In genomic region chr6:44528716-44529115, GRCh38 we compare ENCODE assay signal across 19 cellular contexts.
A peak's percentile ranks its signal among the peaks of the same experiment; 100 is the strongest.
DNase-seq lines count a peak whose midpoint lies in the region; ATAC-seq and TF ChIP-seq lines count a peak whose summit lies in the region.
"Had no signal": no experiment of that assay in that cellular context is flagged by ENCODE, and none has a peak within 500 bp of the region (broad histone marks: within the 10 kb centered on the region; RNA-seq: fewer than 3 reads in every experiment).

No MANE protein-coding gene starts in this region.

- H3K9me3 Mint-ChIP-seq in activated CD4-positive, alpha-beta T cell treated with anti-CD3 and anti-CD28 coated beads, Interleukin-2, amount 10 ng/mL, durations not matched to agents 24 days and 14 days, result no peaks in the 10 kb centered on the region
- no peaks in the 10 kb centered on the region for H3K9me3 Mint-ChIP-seq in endodermal cell
- H3K9me3 Mint-ChIP-seq in neural crest cell, result no peaks in the 10 kb centered on the region
- H3K9me3 Mint-ChIP-seq in activated T-cell treated with anti-CD3 and anti-CD28 coated beads, Interleukin-2, amount 50 U/mL, for 4 hours, result no peaks in the 10 kb centered on the region
- H3K9me3 Mint-ChIP-seq: CD8-positive, alpha-beta T cell had no signal

- H3K36me3 ChIP-seq in endodermal cell (ENCODE audit: control insufficient read depth, insufficient read depth, low read length) (no peaks in the 10 kb centered on the region), body of pancreas (replicated peaks in 1 of 2; ENCODE audit: insufficient read depth in 1 of 2, low read depth in 2 of 2) (no peaks in the 10 kb centered on the region), stomach (no peaks in the 10 kb centered on the region)
- H3K36me3 ChIP-seq: BLaER1 had no signal

- TF ChIP-seq CTCF in endodermal cell (conservative IDR thresholded peaks at IDR 0.05) (no peak), neural crest cell (conservative IDR thresholded peaks at IDR 0.05) (no peak), body of pancreas (IDR thresholded peaks at IDR 0.05) (no peak), stomach (IDR thresholded peaks at IDR 0.05) (no peak)

- H3K27me3 ChIP-seq in endodermal cell (ENCODE audit: control insufficient read depth, insufficient read depth, low read length, poor library complexity, severe bottlenecking) (no peaks in the 10 kb centered on the region), body of pancreas (no peaks in the 10 kb centered on the region), stomach (peaks cover 0 to 31% (median 0%) of the 10 kb centered on the region in 3 donors)
- H3K27me3 ChIP-seq: BLaER1 had no signal

- no peak overlapping the region for H3K4me3 ChIP-seq in endodermal cell (ENCODE audit: low read length)
- H3K4me3 ChIP-seq in body of pancreas, result no peak overlapping the region
- no peak overlapping the region for H3K4me3 ChIP-seq in stomach
- H3K4me3 ChIP-seq: BLaER1 had no signal

- intact Hi-C loops in activated CD4-positive, alpha-beta T cell treated with anti-CD3 and anti-CD28 coated beads, Interleukin-2, amount 10 ng/mL, durations not matched to agents 24 days and 14 days (cut with micrococcal nuclease), result no loop called here
- intact Hi-C loops in body of pancreas (cut with DNase I), result no loop called here
- intact Hi-C loops in stomach (cut with DNase I; ENCODE audit: low total_unique reads), result no loop called here
- intact Hi-C loops in head of caudate nucleus (cut with DNase I), result no loop called here

- no peak for TF ChIP-seq POLR2A in body of pancreas (IDR thresholded peaks at IDR 0.05)
- TF ChIP-seq POLR2A in stomach (IDR thresholded peaks at IDR 0.05), result no peak

- H3K4me1 ChIP-seq in endodermal cell (ENCODE audit: control insufficient read depth, insufficient read depth, low read length) (peaks cover 13% of the 10 kb centered on the region), body of pancreas (no peaks in the 10 kb centered on the region), stomach (no peaks in the 10 kb centered on the region)
- H3K4me1 ChIP-seq: Caco-2 had no signal

- no peaks in the 10 kb centered on the region for H3K36me3 Mint-ChIP-seq in activated CD4-positive, alpha-beta T cell treated with anti-CD3 and anti-CD28 coated beads, Interleukin-2, amount 10 ng/mL, durations not matched to agents 24 days and 14 days (ENCODE audit: low read depth)
- H3K36me3 Mint-ChIP-seq in endodermal cell (ENCODE audit: low read depth) (no peaks in the 10 kb centered on the region), neural crest cell (ENCODE audit: low read depth) (peaks cover 4% of the 10 kb centered on the region)
- no peaks in the 10 kb centered on the region for H3K36me3 Mint-ChIP-seq in activated T-cell treated with anti-CD3 and anti-CD28 coated beads, Interleukin-2, amount 50 U/mL, for 4 hours (ENCODE audit: insufficient read depth)
- H3K36me3 Mint-ChIP-seq: CD4-positive, CD25-positive, alpha-beta regulatory T cell; CD8-positive, alpha-beta T cell had no signal

- H3K27me3 Mint-ChIP-seq in activated CD4-positive, alpha-beta T cell treated with anti-CD3 and anti-CD28 coated beads, Interleukin-2, amount 10 ng/mL, durations not matched to agents 24 days and 14 days, result no peaks in the 10 kb centered on the region
- H3K27me3 Mint-ChIP-seq in endodermal cell (ENCODE audit: insufficient read depth), result no peaks in the 10 kb centered on the region
- no peaks in the 10 kb centered on the region for H3K27me3 Mint-ChIP-seq in neural crest cell (ENCODE audit: low read depth)
- H3K27me3 Mint-ChIP-seq in activated T-cell treated with anti-CD3 and anti-CD28 coated beads, Interleukin-2, amount 50 U/mL, for 4 hours (ENCODE audit: low read depth), result peaks cover 15% of the 10 kb centered on the region

- no peak overlapping the region for H3K4me3 Mint-ChIP-seq in activated CD4-positive, alpha-beta T cell treated with anti-CD3 and anti-CD28 coated beads, Interleukin-2, amount 10 ng/mL, durations not matched to agents 24 days and 14 days
- H3K4me3 Mint-ChIP-seq in endodermal cell (no peak overlapping the region), neural crest cell (no peak overlapping the region)
- no peak overlapping the region for H3K4me3 Mint-ChIP-seq in activated T-cell treated with anti-CD3 and anti-CD28 coated beads, Interleukin-2, amount 50 U/mL, for 4 hours
- H3K4me3 Mint-ChIP-seq: B cell; CD4-positive, CD25-positive, alpha-beta regulatory T cell; CD8-positive, alpha-beta T cell had no signal

- H3K27ac ChIP-seq in endodermal cell (ENCODE audit: low read depth, low read length) (no peak overlapping the region), body of pancreas (no peak overlapping the region), stomach (no peak overlapping the region)
- H3K27ac ChIP-seq: 22Rv1, BLaER1, C4-2B had no signal

- DNase-seq in activated CD4-positive, alpha-beta T cell treated with anti-CD3 and anti-CD28 coated beads, Interleukin-2, amount 10 ng/mL, durations not matched to agents 24 days and 14 days, result no peak
- DNase-seq in activated CD4-positive, alpha-beta T cell treated with anti-CD3 and anti-CD28 coated beads, Interleukin-2, amount 50 U/mL, for 48 hours, result no peak
- DNase-seq in endodermal cell (peak; percentile 31), neural crest cell (ENCODE audit: low read depth, low spot score) (no peak), body of pancreas (no peak), stomach (no peak), head of caudate nucleus (no peak)
- no peak for DNase-seq in activated T-cell treated with anti-CD3 and anti-CD28 coated beads, Interleukin-2, amount 50 U/mL, for 4 hours
- DNase-seq: Caco-2; CD4-positive, CD25-positive, alpha-beta regulatory T cell; CD8-positive, alpha-beta T cell; DMS153; DND-41; GOT3 had no signal

- H3K4me1 Mint-ChIP-seq in activated CD4-positive, alpha-beta T cell treated with anti-CD3 and anti-CD28 coated beads, Interleukin-2, amount 10 ng/mL, durations not matched to agents 24 days and 14 days, result peaks cover 14% of the 10 kb centered on the region
- peaks cover 17% of the 10 kb centered on the region for H3K4me1 Mint-ChIP-seq in endodermal cell
- H3K4me1 Mint-ChIP-seq in neural crest cell, result peaks cover 17% of the 10 kb centered on the region
- H3K4me1 Mint-ChIP-seq in activated T-cell treated with anti-CD3 and anti-CD28 coated beads, Interleukin-2, amount 50 U/mL, for 4 hours (ENCODE audit: low read depth), result peaks cover 10% of the 10 kb centered on the region
- H3K4me1 Mint-ChIP-seq: B cell had no signal

- WGBS in endodermal cell (ENCODE audit: insufficient coverage in 1 of 2, insufficient read length in 1 of 2), 2 experiments, result 92 to 100% methylated on average over 1 to 2 of the region's 2 CpGs
- WGBS in body of pancreas, 2 donors, result 78 to 80% methylated on average over 2 of the region's 2 CpGs
- 72 to 90% (median 82%) methylated on average over 2 of the region's 2 CpGs for WGBS in stomach, 5 donors

- H3K9me3 ChIP-seq in endodermal cell (ENCODE audit: control insufficient read depth, low read length) (peaks cover 6% of the 10 kb centered on the region), body of pancreas (no peaks in the 10 kb centered on the region), stomach (peaks cover 0 to 8% (median 3%) of the 10 kb centered on the region in 4 donors)
- H3K9me3 ChIP-seq: Caco-2 had no signal

- no peak for TF ChIP-seq EP300 in stomach (IDR thresholded peaks at IDR 0.05)

- H3K27ac Mint-ChIP-seq in activated CD4-positive, alpha-beta T cell treated with anti-CD3 and anti-CD28 coated beads, Interleukin-2, amount 10 ng/mL, durations not matched to agents 24 days and 14 days, result peak overlapping the region; percentile 4
- H3K27ac Mint-ChIP-seq in endodermal cell (no peak overlapping the region), neural crest cell (ENCODE audit: unreplicated experiment) (peak overlapping the region; percentile 65)
- H3K27ac Mint-ChIP-seq: B cell; CD8-positive, alpha-beta T cell had no signal

- no peak for ATAC-seq in body of pancreas
- ATAC-seq in activated T-cell treated with anti-CD3 and anti-CD28 coated beads, Interleukin-2, amount 50 U/mL, for 4 hours, result no peak
- ATAC-seq: CD8-positive, alpha-beta T cell; HCT116 had no signal

- no peak overlapping the region for H3K9ac ChIP-seq in endodermal cell (ENCODE audit: extremely low read depth, low read length, poor library complexity, severe bottlenecking)
- H3K9ac ChIP-seq: BLaER1 had no signal
